13 cellular contexts compared by ENCODE assay signal in the genomic region with DNA sequence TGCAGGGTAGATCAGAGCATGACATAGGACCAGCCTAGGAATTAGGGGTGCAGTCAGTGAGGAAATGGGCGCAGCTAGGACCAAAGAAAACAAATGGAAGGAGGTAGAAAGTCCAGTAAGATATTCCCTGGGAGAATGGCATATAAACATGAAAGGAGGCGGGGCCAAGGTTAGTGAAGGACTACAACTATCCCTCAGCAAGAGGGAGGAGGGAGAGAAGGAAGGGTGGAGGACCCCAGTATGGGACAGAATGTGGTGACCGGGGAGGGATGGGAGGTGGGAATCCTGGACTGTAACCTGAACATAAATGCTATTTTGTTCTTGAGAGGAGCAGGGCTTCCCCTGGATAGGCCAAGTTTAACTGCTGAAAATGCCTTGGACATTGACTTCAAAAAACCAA. TPM values are rescaled to one million over a fixed set of nuclear protein-coding genes. Genes with fewer than 3 reads are reported as not detected.
DNase-seq lines count a peak whose midpoint lies in the region; ATAC-seq and TF ChIP-seq lines count a peak whose summit lies in the region.
"Had no signal": no experiment of that assay in that cellular context is flagged by ENCODE, and none has a peak within 500 bp of the region (broad histone marks: within the 10 kb centered on the region; RNA-seq: fewer than 3 reads in every experiment).

No MANE protein-coding gene starts in this region.

- no peak for TF ChIP-seq EP300 in suprapubic skin (IDR thresholded peaks at IDR 0.05)

- TF ChIP-seq CTCF in HEK293 (tag by site-specific recombination; IDR thresholded peaks at IDR 0.05) (no peak), brain (conservative IDR thresholded peaks at IDR 0.05) (no peak), mesothelial cell of epicardium (IDR thresholded peaks at IDR 0.05; ENCODE audit: unreplicated experiment) (no peak), suprapubic skin (IDR thresholded peaks at IDR 0.05) (no peak)

- H3K4me1 Mint-ChIP-seq in brain (peaks cover 45% of the 10 kb centered on the region), mesothelial cell of epicardium (peaks cover 36% of the 10 kb centered on the region)
- H3K4me1 Mint-ChIP-seq in activated naive CD8-positive, alpha-beta T cell treated with anti-CD3 and anti-CD28 coated beads, Interleukin-2, amount 50 U/mL, for 24 hours: peaks cover 12% of the 10 kb centered on the region

- H3K4me3 ChIP-seq in HEK293 (ENCODE audit: low read depth, low read length) (no peak overlapping the region), suprapubic skin (no peak overlapping the region), MG63 (no peak overlapping the region)

- no peak for ATAC-seq in activated naive CD8-positive, alpha-beta T cell treated with anti-CD3 and anti-CD28 coated beads, Interleukin-2, amount 50 U/mL, for 24 hours
- ATAC-seq: natural killer cell treated with Interleukin-12 subunit alpha and Interleukin-12 subunit beta and Interleukin-15 and Interleukin-18, amount 100 ng/mL, for 72 hours had no signal

- DNase-seq in mesothelial cell of epicardium (ENCODE audit: low spot score in 2 of 2, unreplicated experiment in 2 of 2) (no peak), suprapubic skin (ENCODE audit: low spot score in 2 of 2) (no peak), MG63 (no peak), C1 segment of cervical spinal cord (lab: John Stamatoyannopoulos, UW) (no peak), HPDE6-E6E7 (ENCODE audit: extremely low spot score) (no peak)
- no peak for DNase-seq in activated naive CD8-positive, alpha-beta T cell treated with anti-CD3 and anti-CD28 coated beads, Interleukin-2, amount 50 U/mL, for 24 hours
- DNase-seq: activated CD4-positive, alpha-beta T cell treated with anti-CD3 and anti-CD28 coated beads for 1 hour; activated naive CD4-positive, alpha-beta T cell treated with anti-CD3 and anti-CD28 coated beads for 36 hours; Caco-2; stimulated activated CD4-positive, alpha-beta T cell treated with anti-CD3 and anti-CD28 coated beads, Interleukin-2, amount 100 ng/mL, for 24 hours had no signal

- TF ChIP-seq POLR2A in suprapubic skin (IDR thresholded peaks at IDR 0.05): no peak

- no peaks in the 10 kb centered on the region for H3K36me3 ChIP-seq in HEK293 (ENCODE audit: control insufficient read depth in 2 of 2, insufficient read depth in 1 of 2, low read length in 2 of 2)
- no peaks in the 10 kb centered on the region for H3K36me3 ChIP-seq in suprapubic skin
- no peaks in the 10 kb centered on the region for H3K36me3 ChIP-seq in MG63

- H3K27me3 Mint-ChIP-seq in brain (peaks cover 17% of the 10 kb centered on the region), mesothelial cell of epicardium (ENCODE audit: low read depth) (no peaks in the 10 kb centered on the region)
- H3K27me3 Mint-ChIP-seq in activated naive CD8-positive, alpha-beta T cell treated with anti-CD3 and anti-CD28 coated beads, Interleukin-2, amount 50 U/mL, for 24 hours: no peaks in the 10 kb centered on the region

- POLR2A ChIA-PET in HEK293 (lab: Yijun Ruan, JAX): interaction anchor here (0.8 to 1.6 kb wide), 2 partner anchors 11 to 23 kb away, joined by 3 to 10 read pairs; a partner anchor contains a TSS

- H3K27ac ChIP-seq in HEK293 (ENCODE audit: extremely low read depth, low read depth, low read length) (peak overlapping the region; percentile 61; the same call in 1 of the 2 replicates), suprapubic skin (peak overlapping the region; percentile 70)

- peak overlapping the region in 3 of 5 experiments; percentile 76 to 93 (median 83) for H3K27ac Mint-ChIP-seq in brain
- H3K27ac Mint-ChIP-seq in mesothelial cell of epicardium: peak overlapping the region; percentile 87
- no peak overlapping the region for H3K27ac Mint-ChIP-seq in activated naive CD8-positive, alpha-beta T cell treated with anti-CD3 and anti-CD28 coated beads, Interleukin-2, amount 50 U/mL, for 24 hours
- H3K27ac Mint-ChIP-seq: activated naive CD4-positive, alpha-beta T cell treated with anti-CD3 and anti-CD28 coated beads for 36 hours had no signal

- H3K4me1 ChIP-seq in HEK293 (ENCODE audit: control insufficient read depth, insufficient read depth, low read length): peaks cover 33% of the 10 kb centered on the region
- H3K4me1 ChIP-seq in suprapubic skin: peaks cover 60% of the 10 kb centered on the region

- WGBS in suprapubic skin: 55% methylated on average over 3 of the region's 3 CpGs

- no peaks in the 10 kb centered on the region for H3K36me3 Mint-ChIP-seq in brain
- H3K36me3 Mint-ChIP-seq in mesothelial cell of epicardium: no peaks in the 10 kb centered on the region
- no peaks in the 10 kb centered on the region for H3K36me3 Mint-ChIP-seq in activated naive CD8-positive, alpha-beta T cell treated with anti-CD3 and anti-CD28 coated beads, Interleukin-2, amount 50 U/mL, for 24 hours (ENCODE audit: low read depth)
- H3K36me3 Mint-ChIP-seq: natural killer cell treated with Interleukin-12 subunit alpha and Interleukin-12 subunit beta and Interleukin-15 and Interleukin-18, amount 100 ng/mL, for 72 hours had no signal

- CTCF ChIA-PET in HEK293 (lab: Yijun Ruan, JAX): interaction anchor here (0.6 to 2.9 kb wide), 5 partner anchors 25 to 105 kb away, joined by 3 to 12 read pairs (median 7); no protein-coding TSS in a partner anchor

- H3K9me3 Mint-ChIP-seq in brain: peaks cover 0 to 2% (median 0%) of the 10 kb centered on the region in 5 experiments
- no peaks in the 10 kb centered on the region for H3K9me3 Mint-ChIP-seq in mesothelial cell of epicardium
- H3K9me3 Mint-ChIP-seq in activated naive CD8-positive, alpha-beta T cell treated with anti-CD3 and anti-CD28 coated beads, Interleukin-2, amount 50 U/mL, for 24 hours: no peaks in the 10 kb centered on the region
- H3K9me3 Mint-ChIP-seq: activated naive CD4-positive, alpha-beta T cell treated with anti-CD3 and anti-CD28 coated beads for 36 hours; natural killer cell treated with Interleukin-12 subunit alpha and Interleukin-12 subunit beta and Interleukin-15 and Interleukin-18, amount 100 ng/mL, for 72 hours had no signal

- no peaks in the 10 kb centered on the region for H3K9me3 ChIP-seq in HEK293 (ENCODE audit: control insufficient read depth, insufficient read depth, low read depth, low read length)
- H3K9me3 ChIP-seq in suprapubic skin: no peaks in the 10 kb centered on the region
- peaks cover 2% of the 10 kb centered on the region; the same call in 1 of the 2 replicates for H3K9me3 ChIP-seq in MG63
- H3K9me3 ChIP-seq: Caco-2 had no signal

- H3K27me3 ChIP-seq in suprapubic skin (no peaks in the 10 kb centered on the region), MG63 (no peaks in the 10 kb centered on the region)

- H3K4me3 Mint-ChIP-seq in brain (peak overlapping the region in 2 of 5 experiments; percentile 5 to 15), mesothelial cell of epicardium (no peak overlapping the region)
- H3K4me3 Mint-ChIP-seq in activated naive CD8-positive, alpha-beta T cell treated with anti-CD3 and anti-CD28 coated beads, Interleukin-2, amount 50 U/mL, for 24 hours: no peak overlapping the region
- H3K4me3 Mint-ChIP-seq: activated naive CD4-positive, alpha-beta T cell treated with anti-CD3 and anti-CD28 coated beads for 36 hours; natural killer cell treated with Interleukin-12 subunit alpha and Interleukin-12 subunit beta and Interleukin-15 and Interleukin-18, amount 100 ng/mL, for 72 hours had no signal

TF ChIP-seq in HEK293, 187 proteins besides CTCF, POLR2A, EP300 and RAD21 (continues in another document):
- TF ChIP-seq, protein P1, sequence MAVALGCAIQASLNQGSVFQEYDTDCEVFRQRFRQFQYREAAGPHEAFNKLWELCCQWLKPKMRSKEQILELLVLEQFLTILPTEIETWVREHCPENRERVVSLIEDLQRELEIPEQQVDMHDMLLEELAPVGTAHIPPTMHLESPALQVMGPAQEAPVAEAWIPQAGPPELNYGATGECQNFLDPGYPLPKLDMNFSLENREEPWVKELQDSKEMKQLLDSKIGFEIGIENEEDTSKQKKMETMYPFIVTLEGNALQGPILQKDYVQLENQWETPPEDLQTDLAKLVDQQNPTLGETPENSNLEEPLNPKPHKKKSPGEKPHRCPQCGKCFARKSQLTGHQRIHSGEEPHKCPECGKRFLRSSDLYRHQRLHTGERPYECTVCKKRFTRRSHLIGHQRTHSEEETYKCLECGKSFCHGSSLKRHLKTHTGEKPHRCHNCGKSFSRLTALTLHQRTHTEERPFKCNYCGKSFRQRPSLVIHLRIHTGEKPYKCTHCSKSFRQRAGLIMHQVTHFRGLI (tag by site-specific recombination; IDR thresholded peaks at IDR 0.05): no peak
- TF ChIP-seq ZNF2 (tag by site-specific recombination; IDR thresholded peaks at IDR 0.05) (no peak), ZNF433 (tag by site-specific recombination; IDR thresholded peaks at IDR 0.05; ENCODE audit: low read depth) (no peak), PRDM1 (tag by site-specific recombination; IDR thresholded peaks at IDR 0.05) (0 out of 2 replicates have a peak, but pooled peaks have one; percentile 27)
- TF ChIP-seq, protein P2, sequence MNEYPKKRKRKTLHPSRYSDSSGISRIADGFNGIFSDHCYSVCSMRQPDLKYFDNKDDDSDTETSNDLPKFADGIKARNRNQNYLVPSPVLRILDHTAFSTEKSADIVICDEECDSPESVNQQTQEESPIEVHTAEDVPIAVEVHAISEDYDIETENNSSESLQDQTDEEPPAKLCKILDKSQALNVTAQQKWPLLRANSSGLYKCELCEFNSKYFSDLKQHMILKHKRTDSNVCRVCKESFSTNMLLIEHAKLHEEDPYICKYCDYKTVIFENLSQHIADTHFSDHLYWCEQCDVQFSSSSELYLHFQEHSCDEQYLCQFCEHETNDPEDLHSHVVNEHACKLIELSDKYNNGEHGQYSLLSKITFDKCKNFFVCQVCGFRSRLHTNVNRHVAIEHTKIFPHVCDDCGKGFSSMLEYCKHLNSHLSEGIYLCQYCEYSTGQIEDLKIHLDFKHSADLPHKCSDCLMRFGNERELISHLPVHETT (tag by site-specific recombination; IDR thresholded peaks at IDR 0.05): no peak
- TF ChIP-seq, protein P3, sequence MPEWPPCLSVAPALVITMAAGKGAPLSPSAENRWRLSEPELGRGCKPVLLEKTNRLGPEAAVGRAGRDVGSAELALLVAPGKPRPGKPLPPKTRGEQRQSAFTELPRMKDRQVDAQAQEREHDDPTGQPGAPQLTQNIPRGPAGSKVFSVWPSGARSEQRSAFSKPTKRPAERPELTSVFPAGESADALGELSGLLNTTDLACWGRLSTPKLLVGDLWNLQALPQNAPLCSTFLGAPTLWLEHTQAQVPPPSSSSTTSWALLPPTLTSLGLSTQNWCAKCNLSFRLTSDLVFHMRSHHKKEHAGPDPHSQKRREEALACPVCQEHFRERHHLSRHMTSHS (tag by site-specific recombination; IDR thresholded peaks at IDR 0.05): no peak

RNA-seq across cellular contexts. Expression of a gene that starts 22.8 kb away (rescaled TPM):
- 0.63 TPM for polyA plus RNA-seq in brain (ENCODE audit: insufficient read depth, low read depth, low replicate concordance)
- total RNA-seq in mesothelial cell of epicardium (1.0 to 1.5 TPM (median 1.1 TPM) in 3 replicates), suprapubic skin (1 to 10 TPM in 3 of 4 donors, under 1 TPM in 1; 0.76 to 6.6 (median 4.6) TPM)
- 12.1 and 13.6 TPM in 2 replicates for total RNA-seq in MG63 (2014; rRNA removed; shearing (Covaris generic); ENCODE audit: low replicate concordance)
- total RNA-seq: activated naive CD4-positive, alpha-beta T cell treated with anti-CD3 and anti-CD28 coated beads for 36 hours had no signal

RNA-seq across cellular contexts. Expression of a gene that starts 47.3 kb away (rescaled TPM):
- 2.2 TPM for polyA plus RNA-seq in brain (ENCODE audit: insufficient read depth, low read depth, low replicate concordance)
- total RNA-seq in mesothelial cell of epicardium: 4.3 to 5.7 TPM (median 4.8 TPM) in 3 replicates
- total RNA-seq in suprapubic skin: 1 to 10 TPM in 3 of 4 donors, under 1 TPM in 1; 0.26 to 2.8 (median 2.1) TPM
- 0.05 and 0.30 TPM in 2 replicates for total RNA-seq in MG63 (2014; rRNA removed; shearing (Covaris generic); ENCODE audit: low replicate concordance)
